ENCODE assay signal across 1 cellular context in genomic region chr1:37286881-37287280, GRCh38.
TF ChIP-seq lines count a peak whose summit lies in the region.

No MANE protein-coding gene starts in this region.

TF ChIP-seq in H1, 55 proteins besides CTCF, POLR2A, EP300 and RAD21 (continued from another document):
- TF ChIP-seq SUZ12 (IDR thresholded peaks at IDR 0.05; ENCODE audit: low read length), result no peak
